ENCODE assay signal across 12 cellular contexts in the genomic region with DNA sequence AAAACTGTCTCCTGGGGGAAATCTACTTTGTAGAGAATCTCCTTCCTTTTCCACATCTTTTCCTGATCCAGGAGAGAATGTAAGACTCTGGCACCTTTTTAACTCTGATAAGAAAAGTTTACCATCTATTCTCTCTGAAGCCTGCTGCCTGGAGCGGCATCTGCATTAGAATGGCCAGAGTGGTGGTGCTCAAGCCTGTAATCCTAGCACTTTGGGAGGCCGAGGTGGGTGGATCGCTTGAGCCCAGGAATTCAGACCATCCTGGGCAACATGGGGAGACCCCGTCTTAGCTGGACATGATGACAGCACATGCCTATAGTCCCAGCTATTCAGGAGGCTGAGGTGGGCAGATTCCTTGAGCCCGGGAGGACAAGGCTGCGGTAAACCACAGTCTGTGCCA. TPM values are rescaled to one million over a fixed set of nuclear protein-coding genes. Genes with fewer than 3 reads are reported as not detected.
DNase-seq lines count a peak whose midpoint lies in the region; ATAC-seq lines count a peak whose summit lies in the region.
"Had no signal": no experiment of that assay in that cellular context is flagged by ENCODE, and none has a peak within 500 bp of the region (broad histone marks: within the 10 kb centered on the region; RNA-seq: fewer than 3 reads in every experiment).

No MANE protein-coding gene starts in this region.

- POLR2A ChIA-PET in activated CD8-positive, alpha-beta T cell treated with anti-CD3 and anti-CD28 coated beads, Interleukin-2, amount 10 ng/mL, durations not matched to agents 7 days and 5 days (lab: Charles Lee), result no interaction called here

- peaks cover 31% of the 10 kb centered on the region for H3K36me3 Mint-ChIP-seq in activated CD8-positive, alpha-beta memory T cell treated with anti-CD3 and anti-CD28 coated beads, Interleukin-2, amount 10 ng/mL, durations not matched to agents 7 days and 5 days
- peaks cover 38% of the 10 kb centered on the region for H3K36me3 Mint-ChIP-seq in activated CD8-positive, alpha-beta T cell treated with anti-CD3 and anti-CD28 coated beads, Interleukin-2, amount 10 ng/mL, durations not matched to agents 7 days and 5 days (ENCODE audit: low read depth)
- H3K36me3 Mint-ChIP-seq in stimulated activated naive B cell treated with anti-CD40 and anti-IgM and Interleukin-4, amounts not matched to agents 10 μg/mL and 1 μg/mL and 100 μg/mL, for 72 hours, result peaks cover 32 to 38% of the 10 kb centered on the region in 2 donors

- no peak for DNase-seq in activated CD8-positive, alpha-beta memory T cell treated with anti-CD3 and anti-CD28 coated beads, Interleukin-2, amount 10 ng/mL, durations not matched to agents 7 days and 5 days
- no peak for DNase-seq in activated CD8-positive, alpha-beta memory T cell treated with anti-CD3 and anti-CD28 coated beads, Interleukin-2, amount 50 U/mL, for 48 hours
- DNase-seq in activated CD8-positive, alpha-beta T cell treated with anti-CD3 and anti-CD28 coated beads, Interleukin-2, amount 10 ng/mL, durations not matched to agents 7 days and 5 days, result no peak
- DNase-seq in iPS DF 6.9 (ENCODE audit: low read depth, low spot score) (no peak), 8988T (no peak), SHP77 (lab: John Stamatoyannopoulos, UW) (no peak)
- DNase-seq in stimulated activated naive B cell treated with anti-CD40 and anti-IgM and Interleukin-4, amounts not matched to agents 10 μg/mL and 1 μg/mL and 100 μg/mL, for 72 hours, result no peak
- DNase-seq: ACHN, cortex of kidney, EL, OCI-M1 had no signal

- H3K4me1 Mint-ChIP-seq in activated CD8-positive, alpha-beta memory T cell treated with anti-CD3 and anti-CD28 coated beads, Interleukin-2, amount 10 ng/mL, durations not matched to agents 7 days and 5 days, result peaks cover 15% of the 10 kb centered on the region
- H3K4me1 Mint-ChIP-seq in activated CD8-positive, alpha-beta T cell treated with anti-CD3 and anti-CD28 coated beads, Interleukin-2, amount 10 ng/mL, durations not matched to agents 7 days and 5 days (ENCODE audit: low read depth), result peaks cover 28% of the 10 kb centered on the region
- peaks cover 12 to 17% of the 10 kb centered on the region in 2 donors for H3K4me1 Mint-ChIP-seq in stimulated activated naive B cell treated with anti-CD40 and anti-IgM and Interleukin-4, amounts not matched to agents 10 μg/mL and 1 μg/mL and 100 μg/mL, for 72 hours

- no peaks in the 10 kb centered on the region for H3K27me3 Mint-ChIP-seq in activated CD8-positive, alpha-beta memory T cell treated with anti-CD3 and anti-CD28 coated beads, Interleukin-2, amount 10 ng/mL, durations not matched to agents 7 days and 5 days
- H3K27me3 Mint-ChIP-seq in activated CD8-positive, alpha-beta T cell treated with anti-CD3 and anti-CD28 coated beads, Interleukin-2, amount 10 ng/mL, durations not matched to agents 7 days and 5 days (ENCODE audit: low read depth), result peaks cover 4% of the 10 kb centered on the region
- peaks cover 0 to 7% of the 10 kb centered on the region in 2 donors for H3K27me3 Mint-ChIP-seq in stimulated activated naive B cell treated with anti-CD40 and anti-IgM and Interleukin-4, amounts not matched to agents 10 μg/mL and 1 μg/mL and 100 μg/mL, for 72 hours

- H3K36me3 ChIP-seq in iPS DF 6.9 (ENCODE audit: control insufficient read depth, insufficient read depth, low read length), result no peaks in the 10 kb centered on the region

- peaks cover 5% of the 10 kb centered on the region for H3K9me3 Mint-ChIP-seq in activated CD8-positive, alpha-beta memory T cell treated with anti-CD3 and anti-CD28 coated beads, Interleukin-2, amount 10 ng/mL, durations not matched to agents 7 days and 5 days (ENCODE audit: low read depth)
- peaks cover 14% of the 10 kb centered on the region for H3K9me3 Mint-ChIP-seq in activated CD8-positive, alpha-beta T cell treated with anti-CD3 and anti-CD28 coated beads, Interleukin-2, amount 10 ng/mL, durations not matched to agents 7 days and 5 days (ENCODE audit: insufficient read depth)
- H3K9me3 Mint-ChIP-seq in stimulated activated naive B cell treated with anti-CD40 and anti-IgM and Interleukin-4, amounts not matched to agents 10 μg/mL and 1 μg/mL and 100 μg/mL, for 72 hours, result peaks cover 6 to 11% of the 10 kb centered on the region in 2 donors

- H3K27ac ChIP-seq in iPS DF 6.9 (ENCODE audit: low read length), result peak overlapping the region; percentile 46

- no CpG with 5 or more reads among the region's 6 CpGs for WGBS in iPS DF 6.9 (ENCODE audit: insufficient coverage, insufficient read length)

- CTCF ChIA-PET in activated CD8-positive, alpha-beta memory T cell treated with anti-CD3 and anti-CD28 coated beads, Interleukin-2, amount 10 ng/mL, durations not matched to agents 7 days and 5 days (lab: Charles Lee), result interaction anchor here (0.7 kb wide), 1 partner anchor 25 kb away, joined by 3 read pairs; no protein-coding TSS in a partner anchor
- CTCF ChIA-PET in activated CD8-positive, alpha-beta T cell treated with anti-CD3 and anti-CD28 coated beads, Interleukin-2, amount 10 ng/mL, durations not matched to agents 7 days and 5 days (lab: Charles Lee), result no interaction called here

- no peaks in the 10 kb centered on the region for H3K27me3 ChIP-seq in iPS DF 6.9 (ENCODE audit: control insufficient read depth, insufficient read depth, low read length)

- peaks cover 5% of the 10 kb centered on the region for H3K4me1 ChIP-seq in iPS DF 6.9 (ENCODE audit: control insufficient read depth, insufficient read depth, low read length)

- H3K9me3 ChIP-seq in iPS DF 6.9 (ENCODE audit: control insufficient read depth, insufficient read depth, low read length), result no peaks in the 10 kb centered on the region

- H3K27ac Mint-ChIP-seq in activated CD8-positive, alpha-beta memory T cell treated with anti-CD3 and anti-CD28 coated beads, Interleukin-2, amount 10 ng/mL, durations not matched to agents 7 days and 5 days, result peak overlapping the region; percentile 48
- H3K27ac Mint-ChIP-seq in activated CD8-positive, alpha-beta T cell treated with anti-CD3 and anti-CD28 coated beads, Interleukin-2, amount 10 ng/mL, durations not matched to agents 7 days and 5 days, result peak overlapping the region; percentile 66
- H3K27ac Mint-ChIP-seq in stimulated activated naive B cell treated with anti-CD40 and anti-IgM and Interleukin-4, amounts not matched to agents 10 μg/mL and 1 μg/mL and 100 μg/mL, for 72 hours, result peak overlapping the region; percentile 75

- H3K4me3 ChIP-seq in iPS DF 6.9 (ENCODE audit: low read length), result no peak overlapping the region

- H3K4me3 Mint-ChIP-seq in activated CD8-positive, alpha-beta memory T cell treated with anti-CD3 and anti-CD28 coated beads, Interleukin-2, amount 10 ng/mL, durations not matched to agents 7 days and 5 days, result peak overlapping the region; percentile 34
- peak overlapping the region; percentile 53 for H3K4me3 Mint-ChIP-seq in activated CD8-positive, alpha-beta T cell treated with anti-CD3 and anti-CD28 coated beads, Interleukin-2, amount 10 ng/mL, durations not matched to agents 7 days and 5 days
- peak overlapping the region; percentile 31 to 69 for H3K4me3 Mint-ChIP-seq in stimulated activated naive B cell treated with anti-CD40 and anti-IgM and Interleukin-4, amounts not matched to agents 10 μg/mL and 1 μg/mL and 100 μg/mL, for 72 hours

- ATAC-seq in activated CD8-positive, alpha-beta memory T cell treated with anti-CD3 and anti-CD28 coated beads, Interleukin-2, amount 10 ng/mL, durations not matched to agents 7 days and 5 days, result no peak
- no peak for ATAC-seq in activated CD8-positive, alpha-beta T cell treated with anti-CD3 and anti-CD28 coated beads, Interleukin-2, amount 10 ng/mL, durations not matched to agents 7 days and 5 days
- no peak for ATAC-seq in stimulated activated naive B cell treated with anti-CD40 and anti-IgM and Interleukin-4, amounts not matched to agents 10 μg/mL and 1 μg/mL and 100 μg/mL, for 72 hours (replicated peaks)
- ATAC-seq in HG03108 (IDR thresholded peaks at IDR 0.05; ENCODE audit: unreplicated experiment), result no peak

RNA-seq across cellular contexts. Expression of a gene that starts 1.4 kb away (rescaled TPM):
- 10 to 100 TPM; 87.7 to 89.7 TPM for total RNA-seq in activated CD8-positive, alpha-beta memory T cell treated with anti-CD3 and anti-CD28 coated beads, Interleukin-2, amount 10 ng/mL, durations not matched to agents 7 days and 5 days
- 10 to 100 TPM; 88.0 to 90.6 TPM for total RNA-seq in activated CD8-positive, alpha-beta T cell treated with anti-CD3 and anti-CD28 coated beads, Interleukin-2, amount 10 ng/mL, durations not matched to agents 7 days and 5 days
